In genomic region chr9:86732514-86732913, GRCh38 we compare ENCODE assay signal across 8 cellular contexts.
DNase-seq lines count a peak whose midpoint lies in the region; ATAC-seq and TF ChIP-seq lines count a peak whose summit lies in the region.
"Had no signal": no experiment of that assay in that cellular context is flagged by ENCODE, and none has a peak within 500 bp of the region (broad histone marks: within the 10 kb centered on the region; RNA-seq: fewer than 3 reads in every experiment).

No MANE protein-coding gene starts in this region.

- peak; percentile 76 to 84 for ATAC-seq in right cardiac atrium
- no peak for ATAC-seq in activated T-cell treated with anti-CD3 and anti-CD28 coated beads, Interleukin-2, amount 50 U/mL, for 4 hours
- ATAC-seq in HG03565 (IDR thresholded peaks at IDR 0.05; ENCODE audit: unreplicated experiment): no peak

- H3K4me1 Mint-ChIP-seq in brain: peaks cover 39% of the 10 kb centered on the region
- H3K4me1 Mint-ChIP-seq in osteocyte (ENCODE audit: unreplicated experiment): peaks cover 16% of the 10 kb centered on the region
- H3K4me1 Mint-ChIP-seq in activated T-cell treated with anti-CD3 and anti-CD28 coated beads, Interleukin-2, amount 50 U/mL, for 4 hours (ENCODE audit: low read depth): no peaks in the 10 kb centered on the region

- H3K9me3 Mint-ChIP-seq in brain (peaks cover 0 to 5% (median 0%) of the 10 kb centered on the region in 5 experiments), osteocyte (ENCODE audit: unreplicated experiment) (no peaks in the 10 kb centered on the region)
- no peaks in the 10 kb centered on the region for H3K9me3 Mint-ChIP-seq in activated T-cell treated with anti-CD3 and anti-CD28 coated beads, Interleukin-2, amount 50 U/mL, for 4 hours

- H3K27ac Mint-ChIP-seq in brain (peak overlapping the region; percentile 7 to 86 (median 34)), osteocyte (ENCODE audit: unreplicated experiment) (no peak overlapping the region)

- H3K4me3 ChIP-seq in right cardiac atrium (ENCODE audit: low read length) (no peak overlapping the region), vagina (no peak overlapping the region)

- H3K4me1 ChIP-seq in right cardiac atrium (ENCODE audit: control insufficient read depth, insufficient read depth, low read length): peaks cover 3% of the 10 kb centered on the region
- peaks cover 30% of the 10 kb centered on the region for H3K4me1 ChIP-seq in vagina

- intact Hi-C loops in right cardiac atrium (cut with DNase I) (no loop called here), vagina (cut with DNase I) (loop anchor here (5.0 kb wide), 1 partner anchor 215 kb away; the partner anchor contains the start of gene GAS1)

- H3K27ac ChIP-seq in right cardiac atrium (ENCODE audit: low read length): no peak overlapping the region
- H3K27ac ChIP-seq in vagina: peak overlapping the region; percentile 51

- no peak for TF ChIP-seq CTCF in brain (conservative IDR thresholded peaks at IDR 0.05)
- TF ChIP-seq CTCF in vagina (IDR thresholded peaks at IDR 0.05): no peak
- no peak for TF ChIP-seq CTCF in osteocyte (IDR thresholded peaks at IDR 0.05)

- no peaks in the 10 kb centered on the region for H3K27me3 Mint-ChIP-seq in brain
- H3K27me3 Mint-ChIP-seq in osteocyte (ENCODE audit: unreplicated experiment): no peaks in the 10 kb centered on the region
- H3K27me3 Mint-ChIP-seq in activated T-cell treated with anti-CD3 and anti-CD28 coated beads, Interleukin-2, amount 50 U/mL, for 4 hours (ENCODE audit: low read depth): peaks cover 2% of the 10 kb centered on the region

- H3K4me3 Mint-ChIP-seq in brain (peak overlapping the region in 1 of 5 experiments; percentile 8), osteocyte (ENCODE audit: unreplicated experiment) (no peak overlapping the region)
- no peak overlapping the region for H3K4me3 Mint-ChIP-seq in activated T-cell treated with anti-CD3 and anti-CD28 coated beads, Interleukin-2, amount 50 U/mL, for 4 hours

- H3K27me3 ChIP-seq in right cardiac atrium (ENCODE audit: control insufficient read depth, insufficient read depth) (no peaks in the 10 kb centered on the region), vagina (no peaks in the 10 kb centered on the region)

- H3K9me3 ChIP-seq in right cardiac atrium (ENCODE audit: control insufficient read depth, low read length) (no peaks in the 10 kb centered on the region), vagina (no peaks in the 10 kb centered on the region)

- 38% methylated on average over 2 of the region's 2 CpGs for WGBS in right cardiac atrium

- DNase-seq in HS-27A (ENCODE audit: low read depth) (peak; percentile 77), right cardiac atrium (peak in 2 of 3 donors; percentile 46 to 74), vagina (ENCODE audit: extremely low spot score in 2 of 2) (peak in 1 of 2 donors; percentile 94), osteocyte (ENCODE audit: extremely low spot score, unreplicated experiment) (no peak)
- DNase-seq in activated T-cell treated with anti-CD3 and anti-CD28 coated beads, Interleukin-2, amount 50 U/mL, for 4 hours: no peak
- DNase-seq: NCI-H2081 had no signal

- H3K36me3 Mint-ChIP-seq in brain: no peaks in the 10 kb centered on the region
- no peaks in the 10 kb centered on the region for H3K36me3 Mint-ChIP-seq in osteocyte (ENCODE audit: unreplicated experiment)
- H3K36me3 Mint-ChIP-seq in activated T-cell treated with anti-CD3 and anti-CD28 coated beads, Interleukin-2, amount 50 U/mL, for 4 hours (ENCODE audit: insufficient read depth): no peaks in the 10 kb centered on the region

- no peaks in the 10 kb centered on the region for H3K36me3 ChIP-seq in vagina

- no peak for TF ChIP-seq POLR2A in vagina (IDR thresholded peaks at IDR 0.05)

Comparison
In these comparisons a context has a peak if more than half of its experiments do, and no peak if none do; other contexts are left out.
1. DNase-seq: peak in HS-27A (single experiment) and right cardiac atrium (2 of 3); none in osteocyte (single experiment) and activated T-cell treated with anti-CD3 and anti-CD28 coated beads, Interleukin-2, amount 50 U/mL, for 4 hours (single experiment).
2. ATAC-seq: peak in right cardiac atrium (2 of 2); none in activated T-cell treated with anti-CD3 and anti-CD28 coated beads, Interleukin-2, amount 50 U/mL, for 4 hours (0 of 2) and HG03565 (single experiment).